Comparison of ENCODE assay signal across 22 cellular contexts in genomic region chr15:92140802-92141201, GRCh38.
DNase-seq lines count a peak whose midpoint lies in the region; ATAC-seq, FAIRE-seq and TF ChIP-seq lines count a peak whose summit lies in the region.
"Had no signal": no experiment of that assay in that cellular context is flagged by ENCODE, and none has a peak within 500 bp of the region (broad histone marks: within the 10 kb centered on the region; RNA-seq: fewer than 3 reads in every experiment).

No MANE protein-coding gene starts in this region.

- no peaks in the 10 kb centered on the region for H3K36me3 ChIP-seq in bronchial epithelial cell (ENCODE audit: control insufficient read depth, insufficient read depth, low read length)
- peaks cover 0 to 11% of the 10 kb centered on the region in 2 donors for H3K36me3 ChIP-seq in gastroesophageal sphincter
- H3K36me3 ChIP-seq: SJSA1 had no signal

- no peak overlapping the region for H3K27ac ChIP-seq in gastroesophageal sphincter
- H3K27ac ChIP-seq: SJSA1 had no signal

- ATAC-seq in HG03469 (IDR thresholded peaks at IDR 0.05; ENCODE audit: unreplicated experiment) = no peak
- no peak for ATAC-seq in gastroesophageal sphincter

- WGBS in gastroesophageal sphincter (ENCODE audit: low coverage in 1 of 2), 2 donors = 100% methylated on average over 1 to 5 of the region's 5 CpGs

- no peak for TF ChIP-seq CTCF in bronchial epithelial cell (IDR thresholded peaks at IDR 0.05; ENCODE audit: insufficient read depth, low read length, severe bottlenecking)
- no peak for TF ChIP-seq CTCF in GM13977 (IDR thresholded peaks at IDR 0.05; ENCODE audit: extremely low read depth, insufficient read depth, missing control alignments)
- no peak for TF ChIP-seq CTCF in gastroesophageal sphincter (IDR thresholded peaks at IDR 0.05)

- no peak overlapping the region for H3K4me3 ChIP-seq in bronchial epithelial cell (ENCODE audit: low read depth, low read length)
- no peak overlapping the region for H3K4me3 ChIP-seq in gastroesophageal sphincter
- H3K4me3 ChIP-seq: SJSA1 had no signal

- peak; percentile 56 for DNase-seq in HPDE6-E6E7 (ENCODE audit: extremely low spot score)
- peak; percentile 24 for DNase-seq in OCI-M1 (lab: John Stamatoyannopoulos, UW)
- DNase-seq in bronchial epithelial cell (ENCODE audit: low read depth) = peak; percentile 84
- peak; percentile 15 for DNase-seq in non-pigmented ciliary epithelial cell (ENCODE audit: low read depth)
- DNase-seq in urothelium cell line (ENCODE audit: low spot score) = no peak
- no peak for DNase-seq in GM13977 (ENCODE audit: low spot score)
- DNase-seq: C1 segment of cervical spinal cord; CD8-positive, alpha-beta memory T cell; DMS79 treated with DMSO at 0.1 percent for 48 hours; Kasumi-1; MM.1S; NCI-H1092; NCI-H146; NCI-H2029 treated with DMSO at 0.1 percent for 48 hours; NCI-H2171; NCI-H446; NCI-H526 treated with DMSO at 0.1 percent for 48 hours had no signal

- no peak for TF ChIP-seq EP300 in gastroesophageal sphincter (IDR thresholded peaks at IDR 0.05)

- H3K27me3 ChIP-seq in bronchial epithelial cell (ENCODE audit: control insufficient read depth, insufficient read depth, low read length) (no peaks in the 10 kb centered on the region), gastroesophageal sphincter (no peaks in the 10 kb centered on the region)
- H3K27me3 ChIP-seq: SJSA1 had no signal

- FAIRE-seq in bronchial epithelial cell (lab: Jason Lieb, UNC) (no peak), urothelium cell line (lab: Jason Lieb, UNC) (no peak)
- FAIRE-seq: D721Med, HTR-8/SVneo had no signal

- no peaks in the 10 kb centered on the region for H3K4me1 ChIP-seq in gastroesophageal sphincter
- H3K4me1 ChIP-seq: SJSA1 had no signal

- H3K9me3 ChIP-seq in gastroesophageal sphincter = no peaks in the 10 kb centered on the region
- H3K9me3 ChIP-seq: SJSA1 had no signal

- TF ChIP-seq POLR2A in gastroesophageal sphincter (IDR thresholded peaks at IDR 0.05) = no peak

- in situ Hi-C loops in GM13977 (cut with MboI; ENCODE audit: low pct_unique_long_range_greater_than_20kb, low sequenced_read_pairs, unreplicated experiment) = no loop called here

Comparison
In these comparisons a context has a peak if more than half of its experiments do, and no peak if none do; other contexts are left out.
1. DNase-seq: peak in HPDE6-E6E7 (single experiment), OCI-M1 (single experiment), bronchial epithelial cell (single experiment) and non-pigmented ciliary epithelial cell (single experiment); none in urothelium cell line (single experiment) and GM13977 (single experiment).